Comparison of ENCODE assay signal across 8 cellular contexts in genomic region chr20:49276895-49277785, GRCh38. TPM values are rescaled to one million over a fixed set of nuclear protein-coding genes. Genes with fewer than 3 reads are reported as not detected.
A peak's percentile ranks its signal among the peaks of the same experiment; 100 is the strongest.
DNase-seq lines count a peak whose midpoint lies in the region; ATAC-seq, FAIRE-seq and TF ChIP-seq lines count a peak whose summit lies in the region.

No MANE protein-coding gene starts in this region.

- intact Hi-C loops in GM12878 (cut with micrococcal nuclease; ENCODE audit: unreplicated experiment) (loop anchor here (5.0 to 10.0 kb wide), 2 partner anchors 95 to 538 kb away; partner anchors contain the start of gene SLC9A8), kidney (cut with DNase I) (no loop called here)

- H3K36me3 ChIP-seq in GM12878 (ENCODE audit: control insufficient read depth in 2 of 2, insufficient read depth in 2 of 2, low read length in 1 of 2) (peaks cover 9 to 36% of the 10 kb centered on the region in 2 experiments), kidney (ENCODE audit: control insufficient read depth in 1 of 2, insufficient read depth in 2 of 2, low read length in 2 of 2) (peaks cover 25 to 29% of the 10 kb centered on the region in 2 donors)

- H4K20me1 ChIP-seq in GM12878 (ENCODE audit: control insufficient read depth, insufficient read depth), result no peaks in the 10 kb centered on the region

- ATAC-seq in SK-N-SH treated with all-trans-retinoic acid at 6 μM for 48 hours (peak; percentile 5), GM12878 (peak; percentile 4), HG03439 (IDR thresholded peaks at IDR 0.05; ENCODE audit: unreplicated experiment) (no peak), GM18870 (IDR thresholded peaks at IDR 0.05; ENCODE audit: unreplicated experiment) (no peak)

- H3K27me3 ChIP-seq in GM12878 (replicated peaks in 1 of 2; ENCODE audit: control insufficient read depth in 2 of 2, insufficient read depth in 2 of 2, low read length in 1 of 2), result no peaks in the 10 kb centered on the region

- H3K9ac ChIP-seq in GM12878 (ENCODE audit: control insufficient read depth, insufficient read depth, low read length) (peak overlapping the region; percentile 98), kidney (ENCODE audit: low read length in 2 of 2) (peak overlapping the region; percentile 82 to 84)

- TF ChIP-seq EP300 in GM12878 (IDR thresholded peaks at IDR 0.05; ENCODE audit: borderline replicate concordance in 1 of 2, control insufficient read depth in 1 of 2, low read depth in 2 of 2, low read length in 2 of 2), result no peak

- SMC1A ChIA-PET in GM12878 (lab: Charles Lee; ENCODE audit: uncharacterized antibody, unreplicated experiment), result interaction anchor here (0.7 to 2.5 kb wide), 10 partner anchors 8 to 144 kb away, joined by 3 to 12 read pairs (median 4); no protein-coding TSS in a partner anchor

- H3K4me3 ChIP-seq in GM12878 (peak overlapping the region; percentile 73), kidney (ENCODE audit: low read length in 2 of 2) (peak overlapping the region; percentile 84 to 100)

- BruUV-seq in GM12878 (replicated peaks; lab: Mats Ljungman, UMichigan), result no TSS peak

- RAD21 ChIA-PET in GM12878 (lab: Charles Lee; ENCODE audit: unreplicated experiment), result interaction anchor here (0.7 to 3.0 kb wide), 7 partner anchors 10 to 97 kb away, joined by 3 to 17 read pairs (median 4); partner anchors contain the start of gene DDX27

- in situ Hi-C loops in GM12878 (cut with MboI), result no loop called here

- H3K79me2 ChIP-seq in GM12878 (ENCODE audit: control insufficient read depth, insufficient read depth, low read length), result peaks cover 82% of the 10 kb centered on the region

- H3K9me3 ChIP-seq in GM12878 (replicated peaks; ENCODE audit: control insufficient read depth, insufficient read depth, low read length) (peaks cover 11% of the 10 kb centered on the region), kidney (ENCODE audit: control insufficient read depth in 1 of 2, low read length in 2 of 2) (peaks cover 4 to 14% of the 10 kb centered on the region in 2 donors)

- DNase-seq in GM12892 (ENCODE audit: insufficient read length) (peak; percentile 27), GM12878 (ENCODE audit: low read depth, low spot score) (no peak), kidney (peak; percentile 86), hippocampal formation (lab: John Stamatoyannopoulos, UW) (no peak)
- peak; percentile 54 to 63 for DNase-seq in stimulated activated CD4-positive, alpha-beta T cell treated with anti-CD3 and anti-CD28 coated beads, Interleukin-2, amount 100 ng/mL, for 48 hours

- H2AFZ ChIP-seq in GM12878 (ENCODE audit: control insufficient read depth, low read depth, low read length), result no peak overlapping the region

- TF ChIP-seq RAD21 in GM12878 (IDR thresholded peaks at IDR 0.05; ENCODE audit: insufficient read depth, low read depth, low read length), result no peak

- POLR2A ChIA-PET in GM12878 (lab: Charles Lee), result interaction anchor here (0.6 to 2.1 kb wide), 9 partner anchors 9 to 612 kb away, joined by 3 to 15 read pairs (median 4); partner anchors contain the start of gene DDX27

- H3K27ac ChIP-seq in GM12878 (ENCODE audit: control insufficient read depth, insufficient read depth) (peak overlapping the region; percentile 92), kidney (ENCODE audit: low read depth in 2 of 2, low read length in 2 of 2) (peak overlapping the region; percentile 97 to 98)

- TF ChIP-seq CTCF in GM12878 (IDR thresholded peaks at IDR 0.05 in 2 of 3, conservative IDR thresholded peaks at IDR 0.05 in 1 of 3; ENCODE audit: control insufficient read depth in 2 of 3, extremely low read depth in 1 of 3, insufficient read depth in 1 of 3, low read depth in 3 of 3, low read length in 3 of 3), result 0 out of 6 replicates have a peak, but pooled peaks of 1 of the 3 experiments have one; percentile 2
- no peak for TF ChIP-seq CTCF in kidney (IDR thresholded peaks at IDR 0.05; ENCODE audit: borderline replicate concordance, extremely low read depth, insufficient read depth)

- TF ChIP-seq POLR2A in GM12892 (IDR thresholded peaks at IDR 0.05; ENCODE audit: low read depth, low read length) (0 out of 2 replicates have a peak, but pooled peaks have one; percentile 6), GM12878 (IDR thresholded peaks at IDR 0.05; ENCODE audit: low read depth, low read length) (0 out of 2 replicates have a peak, but pooled peaks have one; percentile 31)

- peak overlapping the region; percentile 87 for H3K4me2 ChIP-seq in GM12878 (ENCODE audit: control insufficient read depth, insufficient read depth)

- H3K4me1 ChIP-seq in GM12878 (ENCODE audit: control insufficient read depth, insufficient read depth, low read length), result peaks cover 11% of the 10 kb centered on the region
- H3K4me1 ChIP-seq in kidney (ENCODE audit: control insufficient read depth in 1 of 2, insufficient read depth in 1 of 2, low read depth in 1 of 2, low read length in 2 of 2), result peaks cover 11 to 24% of the 10 kb centered on the region in 2 donors

- FAIRE-seq in GM12892 (lab: Jason Lieb, UNC) (no peak), GM12878 (lab: Jason Lieb, UNC) (no peak), kidney (lab: Jason Lieb, UNC) (no peak)

- WGBS in GM12878 (ENCODE audit: insufficient coverage, insufficient replicate concordance, low lambda C conversion rate, missing lambda C conversion rate), result under 1% methylated on average over 26 of the region's 32 CpGs

- CTCF ChIA-PET in GM12878 (lab: Yijun Ruan, JAX), result interaction anchor here (0.8 to 1.1 kb wide), 3 partner anchors 10 to 60 kb away, joined by 3 to 7 read pairs (median 4); no protein-coding TSS in a partner anchor

TF ChIP-seq in SK-N-SH treated with all-trans-retinoic acid at 6 μM for 48 hours, 23 proteins besides CTCF, POLR2A, EP300 and RAD21 (continues in another document):
- TF ChIP-seq CREB5 (CRISPR knock-in tag; IDR thresholded peaks at IDR 0.05; ENCODE audit: low read depth), result no peak

TF ChIP-seq in GM12878, 131 proteins besides CTCF, POLR2A, EP300 and RAD21 (continues in another document):
- TF ChIP-seq, protein P1, sequence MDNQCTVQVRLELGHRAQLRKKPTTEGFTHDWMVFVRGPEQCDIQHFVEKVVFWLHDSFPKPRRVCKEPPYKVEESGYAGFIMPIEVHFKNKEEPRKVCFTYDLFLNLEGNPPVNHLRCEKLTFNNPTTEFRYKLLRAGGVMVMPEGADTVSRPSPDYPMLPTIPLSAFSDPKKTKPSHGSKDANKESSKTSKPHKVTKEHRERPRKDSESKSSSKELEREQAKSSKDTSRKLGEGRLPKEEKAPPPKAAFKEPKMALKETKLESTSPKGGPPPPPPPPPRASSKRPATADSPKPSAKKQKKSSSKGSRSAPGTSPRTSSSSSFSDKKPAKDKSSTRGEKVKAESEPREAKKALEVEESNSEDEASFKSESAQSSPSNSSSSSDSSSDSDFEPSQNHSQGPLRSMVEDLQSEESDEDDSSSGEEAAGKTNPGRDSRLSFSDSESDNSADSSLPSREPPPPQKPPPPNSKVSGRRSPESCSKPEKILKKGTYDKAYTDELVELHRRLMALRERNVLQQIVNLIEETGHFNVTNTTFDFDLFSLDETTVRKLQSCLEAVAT (IDR thresholded peaks at IDR 0.05), result peak; percentile 49; the same call in 1 of the 2 replicates
- TF ChIP-seq SIX5 (IDR thresholded peaks at IDR 0.05; ENCODE audit: low read depth, low read length, severe bottlenecking), result no peak

RNA-seq across cellular contexts. Expression of gene ZNFX1, which starts 0.7 kb away (rescaled TPM):
- polyA plus RNA-seq in GM12892 (2012; ENCODE audit: missing spikeins), result 12.1 TPM
- 51.3 and 51.5 TPM in 2 replicates for total RNA-seq in GM12878 (2013; cell fraction: nucleolus; rRNA removed)
- total RNA-seq in GM12878 (2014; rRNA removed) (31.5 and 32.1 TPM in 2 replicates), GM12878 (2014; rRNA removed; fragmentation: Illumina TruSeq; extraction: Trizol) (26.3 and 27.8 TPM in 2 replicates), GM12878 (2021) (29.8 and 30.6 TPM in 2 replicates), kidney (44.0 TPM)
- 14.5 TPM for polyA plus RNA-seq in GM12878 (2011; ENCODE audit: low read depth)
- polyA plus RNA-seq in GM12878 (2011; rRNA removed) (6.9 and 9.1 TPM in 2 replicates), GM12878 (2014; fragmentation: Illumina TruSeq; extraction: Trizol) (26.4 and 28.5 TPM in 2 replicates), GM12878 (2014; fragmentation: Nextera tagmentation; extraction: Ambion mirVana) (10 to 100 TPM in 1 of 2 experiments, 1 to 10 TPM in 1; 7.4 to 14.6 TPM), GM12878 (2014; rRNA removed) (16.4 and 18.2 TPM in 2 replicates), GM12878 (2016; fragmentation: Nextera tagmentation; extraction: Ambion mirVana) (10 to 100 TPM; 24.9 to 27.2 TPM), kidney (ENCODE audit: insufficient read depth, low read depth, low replicate concordance) (8.0 TPM)
- 14.1 and 18.0 TPM in 2 replicates for polyA plus RNA-seq in GM12878 (2011; cell fraction: cytosol; rRNA removed)
- 6.9 and 11.6 TPM in 2 replicates for polyA plus RNA-seq in GM12878 (2011; cell fraction: nucleus; rRNA removed)
- polyA plus RNA-seq in GM12878 (2012), result 16.7 and 17.2 TPM in 2 replicates
- 30.2 and 32.8 TPM in 2 replicates for polyA minus RNA-seq in GM12878 (2011; rRNA and poly(A)+ RNA removed)
- polyA minus RNA-seq in GM12878 (2011; cell fraction: cytosol; rRNA and poly(A)+ RNA removed), result 14.2 and 16.9 TPM in 2 replicates
- 15.8 and 18.1 TPM in 2 replicates for polyA minus RNA-seq in GM12878 (2011; cell fraction: nucleus; rRNA and poly(A)+ RNA removed)

RNA-seq across cellular contexts. Expression of gene DDX27, which starts 57.9 kb away (rescaled TPM):
- polyA plus RNA-seq in GM12892 (2012; ENCODE audit: missing spikeins), result 35.6 TPM
- 38.5 and 40.4 TPM in 2 replicates for total RNA-seq in GM12878 (2013; cell fraction: nucleolus; rRNA removed)
- total RNA-seq in GM12878 (2014; rRNA removed) (56.0 and 57.3 TPM in 2 replicates), GM12878 (2014; rRNA removed; fragmentation: Illumina TruSeq; extraction: Trizol) (55.0 and 59.4 TPM in 2 replicates), GM12878 (2021) (45.4 and 50.0 TPM in 2 replicates), kidney (30.6 TPM)
- 22.3 TPM for polyA plus RNA-seq in GM12878 (2011; ENCODE audit: low read depth)
- polyA plus RNA-seq in GM12878 (2011; rRNA removed) (25.0 and 37.2 TPM in 2 replicates), GM12878 (2014; fragmentation: Illumina TruSeq; extraction: Trizol) (55.2 and 68.6 TPM in 2 replicates), GM12878 (2014; fragmentation: Nextera tagmentation; extraction: Ambion mirVana) (10 to 100 TPM; 19.8 to 33.4 TPM), GM12878 (2014; rRNA removed) (50.6 and 52.5 TPM in 2 replicates), GM12878 (2016; fragmentation: Nextera tagmentation; extraction: Ambion mirVana) (10 to 100 TPM; 74.9 to 78.8 TPM), kidney (ENCODE audit: insufficient read depth, low read depth, low replicate concordance) (22.8 TPM)
- polyA plus RNA-seq in GM12878 (2011; cell fraction: cytosol; rRNA removed), result 56.5 and 62.8 TPM in 2 replicates
- polyA plus RNA-seq in GM12878 (2011; cell fraction: nucleus; rRNA removed), result 42.8 and 59.0 TPM in 2 replicates
- 32.7 and 33.1 TPM in 2 replicates for polyA plus RNA-seq in GM12878 (2012)
- 30.1 and 46.4 TPM in 2 replicates for polyA minus RNA-seq in GM12878 (2011; rRNA and poly(A)+ RNA removed)
- 21.0 TPM in 2 replicates for polyA minus RNA-seq in GM12878 (2011; cell fraction: cytosol; rRNA and poly(A)+ RNA removed)
- polyA minus RNA-seq in GM12878 (2011; cell fraction: nucleus; rRNA and poly(A)+ RNA removed), result 12.5 and 30.6 TPM in 2 replicates

Comparison
In these comparisons a context has a peak if more than half of its experiments do, and no peak if none do; other contexts are left out.
1. DNase-seq: peak in GM12892 (single experiment), kidney (single experiment) and stimulated activated CD4-positive, alpha-beta T cell treated with anti-CD3 and anti-CD28 coated beads, Interleukin-2, amount 100 ng/mL, for 48 hours (2 of 2); none in GM12878 (single experiment) and hippocampal formation (0 of 2).
2. ATAC-seq: peak in SK-N-SH treated with all-trans-retinoic acid at 6 μM for 48 hours (single experiment) and GM12878 (single experiment); none in HG03439 (single experiment) and GM18870 (single experiment).